ENCODE assay signal across 10 cellular contexts in genomic region chr3:129344540-129345220, GRCh38.
A peak's percentile ranks its signal among the peaks of the same experiment; 100 is the strongest.
DNase-seq lines count a peak whose midpoint lies in the region; ATAC-seq and TF ChIP-seq lines count a peak whose summit lies in the region.
"Had no signal": no experiment of that assay in that cellular context is flagged by ENCODE, and none has a peak within 500 bp of the region (broad histone marks: within the 10 kb centered on the region; RNA-seq: fewer than 3 reads in every experiment).

No MANE protein-coding gene starts in this region.

- peak; percentile 89 for DNase-seq in ELF-1 (ENCODE audit: low read depth, low spot score)
- DNase-seq in NCI-H146 treated with DMSO at 0.1 percent for 48 hours (lab: John Stamatoyannopoulos, UW; ENCODE audit: unreplicated experiment) = peak; percentile 33
- DNase-seq in fibroblast of pulmonary artery (ENCODE audit: low read depth) = peak; percentile 37
- DNase-seq in naive thymus-derived CD8-positive, alpha-beta T cell = no peak
- DNase-seq in stimulated activated CD4-positive, alpha-beta T cell treated with anti-CD3 and anti-CD28 coated beads, Interleukin-2, amount 100 ng/mL, for 48 hours = no peak
- DNase-seq in CD8-positive, alpha-beta T cell = no peak
- no peak for DNase-seq in NCI-H187 (lab: John Stamatoyannopoulos, UW)
- DNase-seq in HCEC 1CT = no peak
- DNase-seq: SK-N-SH had no signal

- peak overlapping the region in 1 of 10 donors; percentile 3 for H3K27ac Mint-ChIP-seq in naive thymus-derived CD8-positive, alpha-beta T cell
- no peak overlapping the region for H3K27ac Mint-ChIP-seq in CD8-positive, alpha-beta T cell
- H3K27ac Mint-ChIP-seq: type B pancreatic cell had no signal

- no peaks in the 10 kb centered on the region for H3K36me3 Mint-ChIP-seq in naive thymus-derived CD8-positive, alpha-beta T cell
- no peaks in the 10 kb centered on the region for H3K36me3 Mint-ChIP-seq in CD8-positive, alpha-beta T cell
- H3K36me3 Mint-ChIP-seq: type B pancreatic cell had no signal

- H3K36me3 ChIP-seq in CD8-positive, alpha-beta T cell (ENCODE audit: insufficient read depth, low read length) = no peaks in the 10 kb centered on the region

- peak overlapping the region in 7 of 10 donors; percentile 2 to 58 (median 20) for H3K4me3 Mint-ChIP-seq in naive thymus-derived CD8-positive, alpha-beta T cell
- no peak overlapping the region for H3K4me3 Mint-ChIP-seq in CD8-positive, alpha-beta T cell
- H3K4me3 Mint-ChIP-seq: type B pancreatic cell had no signal

- intact Hi-C loops in CD8-positive, alpha-beta T cell (cut with DNase I, micrococcal nuclease) = no loop called here

- POLR2A ChIA-PET in naive thymus-derived CD8-positive, alpha-beta T cell (lab: Charles Lee) = interaction anchor here (0.6 kb wide), 1 partner anchor 491 kb away, joined by 3 read pairs; no protein-coding TSS in a partner anchor
- POLR2A ChIA-PET in CD8-positive, alpha-beta T cell (lab: Charles Lee) = no interaction called here

- H3K4me3 ChIP-seq in fibroblast of pulmonary artery (replicated peaks; ENCODE audit: low read depth, low read length) = no peak overlapping the region
- no peak overlapping the region for H3K4me3 ChIP-seq in CD8-positive, alpha-beta T cell (ENCODE audit: low read depth, low read length)

- peaks cover 4% of the 10 kb centered on the region for H3K4me1 ChIP-seq in CD8-positive, alpha-beta T cell (ENCODE audit: insufficient read depth, low read length)

- H3K27me3 Mint-ChIP-seq in naive thymus-derived CD8-positive, alpha-beta T cell = peaks cover 9 to 37% (median 26%) of the 10 kb centered on the region in 5 donors
- H3K27me3 Mint-ChIP-seq in CD8-positive, alpha-beta T cell (ENCODE audit: low read depth) = peaks cover 16% of the 10 kb centered on the region

- H3K27ac ChIP-seq in CD8-positive, alpha-beta T cell (ENCODE audit: low read depth, low read length) = no peak overlapping the region

- peaks cover 0 to 2% (median 0%) of the 10 kb centered on the region in 9 donors for H3K9me3 Mint-ChIP-seq in naive thymus-derived CD8-positive, alpha-beta T cell
- no peaks in the 10 kb centered on the region for H3K9me3 Mint-ChIP-seq in CD8-positive, alpha-beta T cell
- H3K9me3 Mint-ChIP-seq: type B pancreatic cell had no signal

- H3K4me1 Mint-ChIP-seq in naive thymus-derived CD8-positive, alpha-beta T cell = peaks cover 1 to 12% (median 10%) of the 10 kb centered on the region in 4 donors
- peaks cover 3% of the 10 kb centered on the region for H3K4me1 Mint-ChIP-seq in CD8-positive, alpha-beta T cell (ENCODE audit: low read depth)

- no peak for TF ChIP-seq CTCF in fibroblast of pulmonary artery (IDR thresholded peaks at IDR 0.05; ENCODE audit: low read length, missing control alignments)
- no peak for TF ChIP-seq CTCF in CD8-positive, alpha-beta T cell (IDR thresholded peaks at IDR 0.05)

- ATAC-seq in naive thymus-derived CD8-positive, alpha-beta T cell = no peak
- no peak for ATAC-seq in CD8-positive, alpha-beta T cell

- CTCF ChIA-PET in CD8-positive, alpha-beta T cell (lab: Charles Lee) = no interaction called here

- H3K27me3 ChIP-seq in CD8-positive, alpha-beta T cell (ENCODE audit: insufficient read depth, low read length) = no peaks in the 10 kb centered on the region

- H3K9me3 ChIP-seq in CD8-positive, alpha-beta T cell (ENCODE audit: low read length) = no peaks in the 10 kb centered on the region
- H3K9me3 ChIP-seq: SK-N-SH had no signal

Comparison
In these comparisons a context has a peak if more than half of its experiments do, and no peak if none do; other contexts are left out.
1. DNase-seq: peak in ELF-1 (single experiment), NCI-H146 treated with DMSO at 0.1 percent for 48 hours (single experiment) and fibroblast of pulmonary artery (single experiment); none in naive thymus-derived CD8-positive, alpha-beta T cell (0 of 10), stimulated activated CD4-positive, alpha-beta T cell treated with anti-CD3 and anti-CD28 coated beads, Interleukin-2, amount 100 ng/mL, for 48 hours (0 of 2), CD8-positive, alpha-beta T cell (0 of 7), NCI-H187 (0 of 2) and HCEC 1CT (single experiment).